In the genomic region with DNA sequence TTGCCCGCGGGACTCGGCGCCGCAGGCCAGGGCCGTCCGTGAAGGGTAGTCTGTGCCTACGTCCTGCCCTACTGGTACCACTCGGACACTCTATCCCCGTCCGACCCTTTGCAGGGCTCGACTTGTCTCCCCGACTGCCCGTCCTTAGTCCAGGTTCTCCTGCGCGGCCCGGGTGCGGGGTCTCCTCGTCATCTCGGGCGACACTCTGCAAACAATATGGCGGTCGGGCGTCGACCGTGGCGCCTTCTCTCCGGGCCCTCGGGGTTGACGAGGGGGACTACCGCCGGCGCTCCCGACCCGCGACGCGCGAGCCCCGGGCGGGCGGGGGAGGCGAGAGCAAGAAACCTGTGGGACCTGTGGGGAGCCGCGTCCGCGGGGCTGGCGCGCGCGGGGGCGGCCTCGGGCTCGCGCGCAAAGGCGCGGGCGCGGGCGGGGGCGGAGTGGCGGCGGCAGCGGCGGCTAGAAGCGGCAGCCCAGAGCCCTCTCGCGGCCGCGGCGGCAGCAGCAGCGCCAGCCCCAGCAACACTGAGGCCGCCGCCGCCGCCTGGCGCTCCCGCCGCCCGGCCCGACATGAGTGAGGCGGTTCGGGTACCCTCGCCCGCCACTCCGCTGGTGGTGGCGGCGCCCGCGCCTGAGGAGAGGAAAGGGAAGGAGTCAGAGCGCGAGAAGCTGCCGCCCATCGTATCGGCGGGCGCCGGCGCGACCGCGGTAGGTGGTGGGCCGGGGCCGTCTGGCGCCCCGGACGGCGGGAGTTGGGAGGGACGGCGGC, we compare ENCODE assay signal across 8 cellular contexts. TPM values are rescaled to one million over a fixed set of nuclear protein-coding genes. Genes with fewer than 3 reads are reported as not detected.
DNase-seq lines count a peak whose midpoint lies in the region; ATAC-seq and TF ChIP-seq lines count a peak whose summit lies in the region.

Gene HECTD2, plus strand, starts transcription at position 476 of the 769 bp plus-strand sequence. Its CDS starts 95 bp downstream, at position 571.

- ATAC-seq in GM18858 (IDR thresholded peaks at IDR 0.05; ENCODE audit: unreplicated experiment) (peak; percentile 86), HG03064 (IDR thresholded peaks at IDR 0.05; ENCODE audit: low read depth, unreplicated experiment) (peak; percentile 92)

- DNase-seq in AG09319 (ENCODE audit: extremely low read depth, low read depth) (peak; percentile 36), NCI-H345 treated with DMSO at 0.1 percent for 48 hours (lab: John Stamatoyannopoulos, UW; ENCODE audit: unreplicated experiment) (peak; percentile 21), ecto neural progenitor cell (ENCODE audit: low spot score) (peak; percentile 90), medulla oblongata (ENCODE audit: extremely low spot score) (peak; percentile 78)
- DNase-seq in activated CD4-positive, alpha-beta memory T cell treated with anti-CD3 and anti-CD28 coated beads for 36 hours = peak; percentile 82
- peak; percentile 54 to 73 (median 59) for DNase-seq in stimulated activated CD4-positive, alpha-beta T cell treated with anti-CD3 and anti-CD28 coated beads, TNF-alpha, amount 100 ng/mL, for 48 hours (ENCODE audit: low read depth in 3 of 3)

- peak; percentile 9 for TF ChIP-seq CTCF in AG09319 (IDR thresholded peaks at IDR 0.05; ENCODE audit: low read depth, low read length)

- H3K4me3 Mint-ChIP-seq in activated CD4-positive, alpha-beta memory T cell treated with anti-CD3 and anti-CD28 coated beads for 36 hours = peak within 1 kb of the TSS; percentile 79

- H3K9me3 Mint-ChIP-seq in activated CD4-positive, alpha-beta memory T cell treated with anti-CD3 and anti-CD28 coated beads for 36 hours = no peaks in the 10 kb centered on the region

- no peaks in the 10 kb centered on the region for H3K36me3 Mint-ChIP-seq in activated CD4-positive, alpha-beta memory T cell treated with anti-CD3 and anti-CD28 coated beads for 36 hours

- peaks cover 13% of the 10 kb centered on the region for H3K4me1 Mint-ChIP-seq in activated CD4-positive, alpha-beta memory T cell treated with anti-CD3 and anti-CD28 coated beads for 36 hours (ENCODE audit: low read depth)

- CTCF ChIA-PET in activated CD4-positive, alpha-beta memory T cell treated with anti-CD3 and anti-CD28 coated beads for 36 hours (lab: Charles Lee) = interaction anchor here (1.1 to 2.2 kb wide), 6 partner anchors 12 to 404 kb away, joined by 3 to 7 read pairs (median 4); no protein-coding TSS in a partner anchor

- H3K27ac Mint-ChIP-seq in activated CD4-positive, alpha-beta memory T cell treated with anti-CD3 and anti-CD28 coated beads for 36 hours = peak within 1 kb of the TSS; percentile 83

- H3K27me3 Mint-ChIP-seq in activated CD4-positive, alpha-beta memory T cell treated with anti-CD3 and anti-CD28 coated beads for 36 hours = no peaks in the 10 kb centered on the region

- POLR2A ChIA-PET in activated CD4-positive, alpha-beta memory T cell treated with anti-CD3 and anti-CD28 coated beads for 36 hours (lab: Charles Lee) = interaction anchor here (3.2 kb wide), 1 partner anchor 13 kb away, joined by 17 read pairs; no protein-coding TSS in a partner anchor

- intact Hi-C loops in activated CD4-positive, alpha-beta memory T cell treated with anti-CD3 and anti-CD28 coated beads for 36 hours (cut with micrococcal nuclease) = loop anchor here (1.0 to 10.0 kb wide), 9 partner anchors 21 to 1705 kb away; partner anchors contain the start of genes BTAF1, CPEB3, KIF20B and MARCHF5

RNA-seq across cellular contexts. Expression of gene HECTD2, which starts in this region (rescaled TPM):
- 1 to 10 TPM; 4.0 to 5.5 TPM for total RNA-seq in activated CD4-positive, alpha-beta memory T cell treated with anti-CD3 and anti-CD28 coated beads for 36 hours

Comparison
In these comparisons a context has a peak if more than half of its experiments do, and no peak if none do; other contexts are left out.
1. Peak in every context shown above with its lines: DNase-seq and ATAC-seq.
2. DNase-seq: peak in every context shown above with its lines; median percentile 90 in ecto neural progenitor cell; 82 in activated CD4-positive, alpha-beta memory T cell treated with anti-CD3 and anti-CD28 coated beads for 36 hours; 78 in medulla oblongata; 59 in stimulated activated CD4-positive, alpha-beta T cell treated with anti-CD3 and anti-CD28 coated beads, TNF-alpha, amount 100 ng/mL, for 48 hours; 36 in AG09319; 21 in NCI-H345 treated with DMSO at 0.1 percent for 48 hours.